ENCODE assay signal across 18 cellular contexts in genomic region chr14:64107438-64107837, GRCh38.
DNase-seq lines count a peak whose midpoint lies in the region; ATAC-seq, FAIRE-seq and TF ChIP-seq lines count a peak whose summit lies in the region.
"Had no signal": no experiment of that assay in that cellular context is flagged by ENCODE, and none has a peak within 500 bp of the region (broad histone marks: within the 10 kb centered on the region; RNA-seq: fewer than 3 reads in every experiment).

No MANE protein-coding gene starts in this region.

- H3K4me3 ChIP-seq in bronchial epithelial cell (ENCODE audit: low read depth, low read length) (no peak overlapping the region), pancreas (no peak overlapping the region)
- H3K4me3 ChIP-seq: BLaER1 had no signal

- peak overlapping the region in 3 of 4 donors; percentile 0 to 57 (median 35) for H3K27ac ChIP-seq in pancreas
- no peak overlapping the region for H3K27ac ChIP-seq in substantia nigra (ENCODE audit: low read depth, low read length, poor library complexity, severe bottlenecking)
- H3K27ac ChIP-seq: 22Rv1, BLaER1, HL-60 had no signal

- no peaks in the 10 kb centered on the region for H3K9me3 Mint-ChIP-seq in activated naive CD8-positive, alpha-beta T cell treated with anti-CD3 and anti-CD28 coated beads, Interleukin-2, amount 10 ng/mL, durations not matched to agents 7 days and 5 days
- no peaks in the 10 kb centered on the region for H3K9me3 Mint-ChIP-seq in activated naive CD8-positive, alpha-beta T cell treated with anti-CD3 and anti-CD28 coated beads, Interleukin-2, amount 50 U/mL, for 24 hours
- H3K9me3 Mint-ChIP-seq: HFFc6 had no signal

- ATAC-seq in activated naive CD8-positive, alpha-beta T cell treated with anti-CD3 and anti-CD28 coated beads, Interleukin-2, amount 10 ng/mL, durations not matched to agents 7 days and 5 days (ENCODE audit: low read depth): no peak
- ATAC-seq in activated naive CD8-positive, alpha-beta T cell treated with anti-CD3 and anti-CD28 coated beads, Interleukin-2, amount 50 U/mL, for 24 hours: no peak
- ATAC-seq in pancreas: peak; percentile 75 to 83 (median 82)
- ATAC-seq: HCT116 had no signal

- TF ChIP-seq CTCF in bronchial epithelial cell (IDR thresholded peaks at IDR 0.05; ENCODE audit: insufficient read depth, low read length, severe bottlenecking) (no peak), pancreas (IDR thresholded peaks at IDR 0.05) (no peak)

- POLR2A ChIA-PET in activated naive CD8-positive, alpha-beta T cell treated with anti-CD3 and anti-CD28 coated beads, Interleukin-2, amount 10 ng/mL, durations not matched to agents 7 days and 5 days (lab: Charles Lee): no interaction called here

- peaks cover 36% of the 10 kb centered on the region for H3K36me3 Mint-ChIP-seq in activated naive CD8-positive, alpha-beta T cell treated with anti-CD3 and anti-CD28 coated beads, Interleukin-2, amount 10 ng/mL, durations not matched to agents 7 days and 5 days
- peaks cover 4% of the 10 kb centered on the region for H3K36me3 Mint-ChIP-seq in activated naive CD8-positive, alpha-beta T cell treated with anti-CD3 and anti-CD28 coated beads, Interleukin-2, amount 50 U/mL, for 24 hours (ENCODE audit: low read depth)
- H3K36me3 Mint-ChIP-seq: CD14-positive monocyte had no signal

- DNase-seq in activated naive CD8-positive, alpha-beta T cell treated with anti-CD3 and anti-CD28 coated beads, Interleukin-2, amount 10 ng/mL, durations not matched to agents 7 days and 5 days: no peak
- no peak for DNase-seq in activated naive CD8-positive, alpha-beta T cell treated with anti-CD3 and anti-CD28 coated beads, Interleukin-2, amount 50 U/mL, for 24 hours
- no peak for DNase-seq in bronchial epithelial cell (ENCODE audit: low read depth)
- DNase-seq in pancreas: peak in 1 of 6 donors; percentile 27
- DNase-seq in substantia nigra (lab: John Stamatoyannopoulos, UW): no peak
- no peak for DNase-seq in amniotic stem cell (lab: John Stamatoyannopoulos, UW)
- DNase-seq in activated CD8-positive, alpha-beta memory T cell treated with anti-CD3 and anti-CD28 coated beads, Interleukin-2, amount 50 U/mL, for 4 hours: no peak
- DNase-seq: CD4-positive, alpha-beta memory T cell; DMS79 treated with DMSO at 0.1 percent for 48 hours; GF-D8; GOT3; H7; HFFc6 had no signal

- H3K27ac Mint-ChIP-seq in activated naive CD8-positive, alpha-beta T cell treated with anti-CD3 and anti-CD28 coated beads, Interleukin-2, amount 10 ng/mL, durations not matched to agents 7 days and 5 days: peak overlapping the region; percentile 8
- no peak overlapping the region for H3K27ac Mint-ChIP-seq in activated naive CD8-positive, alpha-beta T cell treated with anti-CD3 and anti-CD28 coated beads, Interleukin-2, amount 50 U/mL, for 24 hours
- H3K27ac Mint-ChIP-seq: CD14-positive monocyte, HFFc6 had no signal

- H3K9me3 ChIP-seq in pancreas: no peaks in the 10 kb centered on the region
- H3K9me3 ChIP-seq: BLaER1 had no signal

- WGBS in pancreas, 2 donors: 41 to 45% methylated on average over 2 of the region's 2 CpGs

- H3K27me3 Mint-ChIP-seq in activated naive CD8-positive, alpha-beta T cell treated with anti-CD3 and anti-CD28 coated beads, Interleukin-2, amount 10 ng/mL, durations not matched to agents 7 days and 5 days: no peaks in the 10 kb centered on the region
- no peaks in the 10 kb centered on the region for H3K27me3 Mint-ChIP-seq in activated naive CD8-positive, alpha-beta T cell treated with anti-CD3 and anti-CD28 coated beads, Interleukin-2, amount 50 U/mL, for 24 hours
- H3K27me3 Mint-ChIP-seq: CD4-positive, alpha-beta memory T cell had no signal

- H3K4me3 Mint-ChIP-seq in activated naive CD8-positive, alpha-beta T cell treated with anti-CD3 and anti-CD28 coated beads, Interleukin-2, amount 10 ng/mL, durations not matched to agents 7 days and 5 days: no peak overlapping the region
- no peak overlapping the region for H3K4me3 Mint-ChIP-seq in activated naive CD8-positive, alpha-beta T cell treated with anti-CD3 and anti-CD28 coated beads, Interleukin-2, amount 50 U/mL, for 24 hours
- H3K4me3 Mint-ChIP-seq: CD14-positive monocyte; CD4-positive, alpha-beta memory T cell; HFFc6 had no signal

- FAIRE-seq in bronchial epithelial cell (lab: Jason Lieb, UNC) (peak; percentile 28), pancreas (lab: Jason Lieb, UNC) (no peak)

- intact Hi-C loops in pancreas (cut with DNase I): no loop called here

- peaks cover 10 to 17% (median 16%) of the 10 kb centered on the region in 3 donors for H3K4me1 ChIP-seq in pancreas
- H3K4me1 ChIP-seq: BLaER1 had no signal

- H3K4me1 Mint-ChIP-seq in activated naive CD8-positive, alpha-beta T cell treated with anti-CD3 and anti-CD28 coated beads, Interleukin-2, amount 10 ng/mL, durations not matched to agents 7 days and 5 days: no peaks in the 10 kb centered on the region
- no peaks in the 10 kb centered on the region for H3K4me1 Mint-ChIP-seq in activated naive CD8-positive, alpha-beta T cell treated with anti-CD3 and anti-CD28 coated beads, Interleukin-2, amount 50 U/mL, for 24 hours
- H3K4me1 Mint-ChIP-seq: CD14-positive monocyte had no signal

- no peaks in the 10 kb centered on the region for H3K36me3 ChIP-seq in bronchial epithelial cell (ENCODE audit: control insufficient read depth, insufficient read depth, low read length)
- no peaks in the 10 kb centered on the region for H3K36me3 ChIP-seq in pancreas

- H3K27me3 ChIP-seq in bronchial epithelial cell (ENCODE audit: control insufficient read depth, insufficient read depth, low read length) (no peaks in the 10 kb centered on the region), pancreas (no peaks in the 10 kb centered on the region)
- H3K27me3 ChIP-seq: BLaER1 had no signal

Comparison
In these comparisons a context has a peak if more than half of its experiments do, and no peak if none do; other contexts are left out.
1. ATAC-seq: peak in pancreas (4 of 4); none in activated naive CD8-positive, alpha-beta T cell treated with anti-CD3 and anti-CD28 coated beads, Interleukin-2, amount 10 ng/mL, durations not matched to agents 7 days and 5 days (single experiment) and activated naive CD8-positive, alpha-beta T cell treated with anti-CD3 and anti-CD28 coated beads, Interleukin-2, amount 50 U/mL, for 24 hours (single experiment).